ENCODE assay signal across 1 cellular context in genomic region chr15:23467110-23467600, GRCh38.
TF ChIP-seq lines count a peak whose summit lies in the region.

No MANE protein-coding gene starts in this region.

TF ChIP-seq in WTC11, 78 proteins besides CTCF, POLR2A, EP300 and RAD21 (continued from another document):
- no peak for TF ChIP-seq ZSCAN18 (CRISPR knock-in tag; IDR thresholded peaks at IDR 0.05)
- no peak for TF ChIP-seq USF1 (CRISPR knock-in tag; IDR thresholded peaks at IDR 0.05)
- no peak for TF ChIP-seq NFATC4 (CRISPR knock-in tag; IDR thresholded peaks at IDR 0.05)
- TF ChIP-seq ZNF317 (CRISPR knock-in tag; IDR thresholded peaks at IDR 0.05; ENCODE audit: borderline replicate concordance, low read depth): no peak
- TF ChIP-seq PRRX2 (CRISPR knock-in tag; IDR thresholded peaks at IDR 0.05): no peak
- no peak for TF ChIP-seq NFYB (CRISPR knock-in tag; conservative IDR thresholded peaks at IDR 0.05; ENCODE audit: low read depth)
- TF ChIP-seq TEAD4 (CRISPR knock-in tag; IDR thresholded peaks at IDR 0.05): no peak
- no peak for TF ChIP-seq ATF6 (CRISPR knock-in tag; IDR thresholded peaks at IDR 0.05)
TF ChIP-seq in WTC11: peak in this region for 0.
